In genomic region chr20:60115452-60115851, GRCh38 we compare ENCODE assay signal across 26 cellular contexts.
"Had no signal": no experiment of that assay in that cellular context is flagged by ENCODE, and none has a peak within 500 bp of the region (broad histone marks: within the 10 kb centered on the region; RNA-seq: fewer than 3 reads in every experiment).

No MANE protein-coding gene starts in this region.

- H3K9me3 ChIP-seq: heart right ventricle, thyroid gland, upper lobe of left lung had no signal

- H3K27ac Mint-ChIP-seq: activated naive CD4-positive, alpha-beta T cell treated with anti-CD3 and anti-CD28 coated beads for 36 hours; activated naive CD8-positive, alpha-beta T cell treated with anti-CD3 and anti-CD28 coated beads for 36 hours; activated T-helper 1 cell treated with anti-CD3 and anti-CD28 coated beads, Interleukin-12 subunit alpha, Interleukin-12 subunit beta, Interleukin-2, Interleukin-4 antibody, amounts not matched to agents 30 ng/mL and 10 ng/mL and 1 ng/mL, durations not matched to agents 14 hours and 24 hours and 36 hours; nephron; progenitor cell of endocrine pancreas; stimulated activated naive CD8-positive, alpha-beta T cell treated with anti-CD3 and anti-CD28 coated beads, Interleukin-15, Interleukin-2, amounts not matched to agents 100 ng/mL and 50 ng/mL, for 24 hours; T-helper 1 cell treated with Interleukin-12 subunit alpha and Interleukin-12 subunit beta and Interleukin-4 antibody, amounts not matched to agents 30 μg/mL and 1 μg/mL, for 36 hours had no signal

- H3K36me3 Mint-ChIP-seq: activated naive CD8-positive, alpha-beta T cell treated with anti-CD3 and anti-CD28 coated beads for 36 hours had no signal

- H3K27me3 ChIP-seq: brain microvascular endothelial cell, dorsolateral prefrontal cortex, thyroid gland, upper lobe of left lung had no signal

- H3K4me1 ChIP-seq: thyroid gland had no signal

- H3K9me3 Mint-ChIP-seq: activated naive CD4-positive, alpha-beta T cell treated with anti-CD3 and anti-CD28 coated beads for 36 hours; activated naive CD8-positive, alpha-beta T cell treated with anti-CD3 and anti-CD28 coated beads for 36 hours; activated T-helper 1 cell treated with anti-CD3 and anti-CD28 coated beads, Interleukin-12 subunit alpha, Interleukin-12 subunit beta, Interleukin-2, Interleukin-4 antibody, amounts not matched to agents 30 ng/mL and 10 ng/mL and 1 ng/mL, durations not matched to agents 14 hours and 24 hours and 36 hours; nephron; stimulated activated naive CD8-positive, alpha-beta T cell treated with anti-CD3 and anti-CD28 coated beads, Interleukin-15, Interleukin-2, amounts not matched to agents 100 ng/mL and 50 ng/mL, for 24 hours; T-helper 1 cell treated with Interleukin-12 subunit alpha and Interleukin-12 subunit beta and Interleukin-4 antibody, amounts not matched to agents 30 μg/mL and 1 μg/mL, for 36 hours had no signal

- DNase-seq: activated CD4-positive, alpha-beta T cell treated with anti-CD3 and anti-CD28 coated beads for 48 hours; activated CD4-positive, alpha-beta T cell treated with anti-CD3 and anti-CD28 coated beads, Interleukin-2, amount 50 U/mL, for 48 hours; activated CD8-positive, alpha-beta memory T cell treated with anti-CD3 and anti-CD28 coated beads for 24 hours; activated effector memory CD4-positive, alpha-beta T cell treated with anti-CD3 and anti-CD28 coated beads, Interleukin-2, amount 50 U/mL, for 16 hours; activated naive CD4-positive, alpha-beta T cell treated with anti-CD3 and anti-CD28 coated beads for 36 hours; activated naive CD8-positive, alpha-beta T cell treated with anti-CD3 and anti-CD28 coated beads for 36 hours; amniotic stem cell; brain microvascular endothelial cell; dorsolateral prefrontal cortex; effector memory CD4-positive, alpha-beta T cell; erythroblast; heart right ventricle; mammary epithelial cell; retina; stimulated activated CD4-positive, alpha-beta T cell treated with anti-CD3 and anti-CD28 coated beads, Interleukin-4, amount 100 ng/mL, for 1 hour; T-helper 9 cell; thyroid gland; WERI-Rb-1 had no signal

- H3K4me3 Mint-ChIP-seq: activated naive CD4-positive, alpha-beta T cell treated with anti-CD3 and anti-CD28 coated beads for 36 hours; activated naive CD8-positive, alpha-beta T cell treated with anti-CD3 and anti-CD28 coated beads for 36 hours; activated T-helper 1 cell treated with anti-CD3 and anti-CD28 coated beads, Interleukin-12 subunit alpha, Interleukin-12 subunit beta, Interleukin-2, Interleukin-4 antibody, amounts not matched to agents 30 ng/mL and 10 ng/mL and 1 ng/mL, durations not matched to agents 14 hours and 24 hours and 36 hours; nephron; stimulated activated naive CD8-positive, alpha-beta T cell treated with anti-CD3 and anti-CD28 coated beads, Interleukin-15, Interleukin-2, amounts not matched to agents 100 ng/mL and 50 ng/mL, for 24 hours; T-helper 1 cell treated with Interleukin-12 subunit alpha and Interleukin-12 subunit beta and Interleukin-4 antibody, amounts not matched to agents 30 μg/mL and 1 μg/mL, for 36 hours had no signal

- ATAC-seq: activated CD4-positive, CD25-positive, alpha-beta regulatory T cell treated with anti-CD3 and anti-CD28 coated beads, Interleukin-2, amount 50 U/mL, for 24 hours had no signal

- H3K4me1 Mint-ChIP-seq: activated naive CD8-positive, alpha-beta T cell treated with anti-CD3 and anti-CD28 coated beads for 36 hours had no signal

- H3K4me3 ChIP-seq: coronary artery, dorsolateral prefrontal cortex, heart right ventricle, thyroid gland, upper lobe of left lung had no signal

- H3K36me3 ChIP-seq: brain microvascular endothelial cell, heart right ventricle, thyroid gland, upper lobe of left lung, WERI-Rb-1 had no signal

- H3K27ac ChIP-seq: brain microvascular endothelial cell, coronary artery, dorsolateral prefrontal cortex, heart right ventricle, thyroid gland, upper lobe of left lung, WERI-Rb-1 had no signal
